21 cellular contexts compared by ENCODE assay signal in the genomic region with DNA sequence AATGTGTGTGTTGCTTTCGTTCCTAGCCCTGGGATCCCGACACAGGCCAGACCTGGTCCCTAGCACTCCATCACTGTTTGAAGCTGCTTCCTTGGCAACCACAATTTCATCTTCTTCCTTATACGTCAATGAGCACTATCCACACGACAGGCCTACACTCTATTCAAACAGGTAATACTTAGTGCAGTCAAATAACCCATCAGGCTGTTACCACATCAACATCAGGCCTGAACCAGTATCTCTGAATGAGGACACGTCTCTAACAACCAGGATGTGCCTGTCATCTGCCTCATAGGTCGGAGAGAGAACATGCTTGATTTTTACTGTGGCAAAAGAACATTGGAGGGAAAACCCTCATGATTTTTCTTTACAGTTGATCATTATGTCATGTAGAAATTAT.
A peak's percentile ranks its signal among the peaks of the same experiment; 100 is the strongest.
DNase-seq lines count a peak whose midpoint lies in the region; ATAC-seq, FAIRE-seq and TF ChIP-seq lines count a peak whose summit lies in the region.
"Had no signal": no experiment of that assay in that cellular context is flagged by ENCODE, and none has a peak within 500 bp of the region (broad histone marks: within the 10 kb centered on the region; RNA-seq: fewer than 3 reads in every experiment).

No MANE protein-coding gene starts in this region.

- no peak overlapping the region for H2AFZ ChIP-seq in trophoblast cell (ENCODE audit: insufficient read depth, low read length, poor library complexity)
- H2AFZ ChIP-seq: GM23248 had no signal

- no peak overlapping the region for H3K4ac ChIP-seq in trophoblast cell (ENCODE audit: low read depth, low read length)

- no peaks in the 10 kb centered on the region for H3K9me3 ChIP-seq in left ventricle myocardium inferior (replicated peaks)
- H3K9me3 ChIP-seq in trophoblast cell (ENCODE audit: insufficient read depth, low read depth, low read length): no peaks in the 10 kb centered on the region

- H3K4me3 Mint-ChIP-seq in HFFc6: no peak overlapping the region
- H3K4me3 Mint-ChIP-seq: CD4-positive, CD25-positive, alpha-beta regulatory T cell; CD8-positive, alpha-beta memory T cell had no signal

- no peak overlapping the region for H3K27ac Mint-ChIP-seq in HFFc6
- H3K27ac Mint-ChIP-seq: CD8-positive, alpha-beta memory T cell had no signal

- H3K27me3 ChIP-seq in left ventricle myocardium inferior (ENCODE audit: low read depth) (no peaks in the 10 kb centered on the region), trophoblast cell (ENCODE audit: insufficient read depth, low read length) (no peaks in the 10 kb centered on the region)

- no peak overlapping the region for H4K8ac ChIP-seq in trophoblast cell (ENCODE audit: low read depth, low read length)

- no peak overlapping the region for H4K12ac ChIP-seq in trophoblast cell (ENCODE audit: low read depth, low read length)

- no peak overlapping the region for H3K14ac ChIP-seq in trophoblast cell (ENCODE audit: low read length)

- no peak overlapping the region for H2AK5ac ChIP-seq in trophoblast cell (ENCODE audit: low read length)

- no peak overlapping the region for H2BK120ac ChIP-seq in trophoblast cell (ENCODE audit: insufficient read depth, low read length, poor library complexity)

- H3K9me3 Mint-ChIP-seq in HFFc6: no peaks in the 10 kb centered on the region
- H3K9me3 Mint-ChIP-seq: CD8-positive, alpha-beta memory T cell had no signal

- WGBS in trophoblast cell (ENCODE audit: extremely low coverage, insufficient coverage, insufficient read length): no CpG with 5 or more reads among the region's 6 CpGs

- H3K18ac ChIP-seq in trophoblast cell (ENCODE audit: low read length): no peak overlapping the region

- no peak for TF ChIP-seq CTCF in left ventricle myocardium inferior (IDR thresholded peaks at IDR 0.05; ENCODE audit: borderline replicate concordance)
- TF ChIP-seq CTCF in HFFc6 (IDR thresholded peaks at IDR 0.05): no peak

- H3K27me3 Mint-ChIP-seq in HFFc6 (ENCODE audit: insufficient read depth): peaks cover 1% of the 10 kb centered on the region; the same call in 1 of the 2 replicates
- H3K27me3 Mint-ChIP-seq: CD4-positive, CD25-positive, alpha-beta regulatory T cell had no signal

- no peak overlapping the region for H3K4me2 ChIP-seq in trophoblast cell (ENCODE audit: low read length)

- H3K4me3 ChIP-seq in left ventricle myocardium inferior (no peak overlapping the region), trophoblast cell (ENCODE audit: low read depth, low read length) (no peak overlapping the region)
- H3K4me3 ChIP-seq: GM23248, K562 had no signal

- H3K27ac ChIP-seq in left ventricle myocardium inferior (replicated peaks): peak overlapping the region; percentile 82
- H3K27ac ChIP-seq in trophoblast cell (ENCODE audit: low read depth, low read length): no peak overlapping the region
- H3K27ac ChIP-seq: GM23248 had no signal

- H3K4me1 ChIP-seq in left ventricle myocardium inferior (peaks cover 36% of the 10 kb centered on the region), trophoblast cell (ENCODE audit: control insufficient read depth in 1 of 2, insufficient read depth in 2 of 2, low read length in 2 of 2) (no peaks in the 10 kb centered on the region)

- no peaks in the 10 kb centered on the region for H3K4me1 Mint-ChIP-seq in HFFc6 (ENCODE audit: low read depth)
- H3K4me1 Mint-ChIP-seq: CD4-positive, CD25-positive, alpha-beta regulatory T cell; CD8-positive, alpha-beta memory T cell had no signal

- H3K9ac ChIP-seq in trophoblast cell (ENCODE audit: low read length): no peak overlapping the region
- H3K9ac ChIP-seq: GM23248 had no signal

- H3K79me2 ChIP-seq in trophoblast cell (ENCODE audit: control insufficient read depth, insufficient read depth, low read length, poor library complexity): no peaks in the 10 kb centered on the region

- no peak for ATAC-seq in left cardiac atrium
- ATAC-seq: HCT116, K562 had no signal

- H3K23ac ChIP-seq in trophoblast cell (ENCODE audit: low read length): peak overlapping the region; percentile 1

- H2BK5ac ChIP-seq in trophoblast cell (ENCODE audit: low read depth, low read length, poor library complexity): no peak overlapping the region

- DNase-seq in left ventricle myocardium inferior (no peak), left cardiac atrium (no peak), GM19239 (ENCODE audit: insufficient read length, low spot score) (no peak), trophoblast cell (no peak), HFFc6 (no peak), H4 (ENCODE audit: low spot score) (no peak), head of caudate nucleus (no peak)
- DNase-seq: 8988T; C1 segment of cervical spinal cord; CD4-positive, CD25-positive, alpha-beta regulatory T cell; CD8-positive, alpha-beta memory T cell; COR-L47; DMS 273 treated with DMSO at 0.1 percent for 48 hours; DMS79; GF-D8; GM23248; H7; IMR-90 had no signal

- no peak overlapping the region for H4K91ac ChIP-seq in trophoblast cell (ENCODE audit: low read depth, low read length)

- no peaks in the 10 kb centered on the region for H3K36me3 ChIP-seq in left ventricle myocardium inferior
- H3K36me3 ChIP-seq in trophoblast cell (ENCODE audit: control insufficient read depth in 1 of 2, insufficient read depth in 2 of 2, low read length in 2 of 2): peaks cover 0 to 3% of the 10 kb centered on the region in 2 experiments

- FAIRE-seq in GM19239 (lab: Jason Lieb, UNC): peak; percentile 4
- FAIRE-seq: HTR-8/SVneo, K562 had no signal

- H3K36me3 Mint-ChIP-seq in HFFc6 (ENCODE audit: low read depth): no peaks in the 10 kb centered on the region
- H3K36me3 Mint-ChIP-seq: CD4-positive, CD25-positive, alpha-beta regulatory T cell; CD8-positive, alpha-beta memory T cell had no signal

- no peaks in the 10 kb centered on the region for H3K79me1 ChIP-seq in trophoblast cell (ENCODE audit: low read length)

- intact Hi-C loops in left ventricle myocardium inferior (cut with micrococcal nuclease) (no loop called here), left cardiac atrium (cut with DNase I) (no loop called here), head of caudate nucleus (cut with DNase I) (no loop called here)

- H2BK12ac ChIP-seq in trophoblast cell (ENCODE audit: low read length): no peak overlapping the region
